ENCODE assay signal across 8 cellular contexts in genomic region chr4:111641813-111642579, GRCh38.
DNase-seq lines count a peak whose midpoint lies in the region; ATAC-seq, FAIRE-seq and TF ChIP-seq lines count a peak whose summit lies in the region.

No MANE protein-coding gene starts in this region.

- peaks cover 29% of the 10 kb centered on the region for H3K27me3 Mint-ChIP-seq in osteocyte (ENCODE audit: unreplicated experiment)

- no peaks in the 10 kb centered on the region for H3K4me1 Mint-ChIP-seq in osteocyte (ENCODE audit: unreplicated experiment)

- DNase-seq in DMS53 treated with DMSO at 0.1 percent for 48 hours (lab: John Stamatoyannopoulos, UW; ENCODE audit: unreplicated experiment) (peak; percentile 55), NCI-H2196 treated with DMSO at 0.1 percent for 48 hours (lab: John Stamatoyannopoulos, UW; ENCODE audit: unreplicated experiment) (peak; percentile 0), frontal cortex (ENCODE audit: low spot score in 2 of 2) (peak in 1 of 2 donors; percentile 25), osteocyte (ENCODE audit: extremely low spot score, unreplicated experiment) (no peak)
- DNase-seq in central memory CD4-positive, alpha-beta T cell: no peak

- peak; percentile 97 for FAIRE-seq in frontal cortex (lab: Jason Lieb, UNC)

- no peak overlapping the region for H3K4me3 Mint-ChIP-seq in osteocyte (ENCODE audit: unreplicated experiment)

- H3K36me3 Mint-ChIP-seq in osteocyte (ENCODE audit: unreplicated experiment): no peaks in the 10 kb centered on the region

- H3K27ac Mint-ChIP-seq in osteocyte (ENCODE audit: unreplicated experiment): no peak overlapping the region

- H3K9me3 Mint-ChIP-seq in osteocyte (ENCODE audit: unreplicated experiment): no peaks in the 10 kb centered on the region

- ATAC-seq in GM19328 (IDR thresholded peaks at IDR 0.05; ENCODE audit: unreplicated experiment): peak; percentile 97
- peak; percentile 99 for ATAC-seq in HG03159 (IDR thresholded peaks at IDR 0.05; ENCODE audit: unreplicated experiment)

- TF ChIP-seq CTCF in VCaP (conservative IDR thresholded peaks at IDR 0.05) (peak; percentile 93), osteocyte (IDR thresholded peaks at IDR 0.05) (peak; percentile 85)

- H3K27ac ChIP-seq in VCaP: no peak overlapping the region

Comparison
In these comparisons a context has a peak if more than half of its experiments do, and no peak if none do; other contexts are left out.
1. DNase-seq: peak in DMS53 treated with DMSO at 0.1 percent for 48 hours (single experiment) and NCI-H2196 treated with DMSO at 0.1 percent for 48 hours (single experiment); none in osteocyte (single experiment) and central memory CD4-positive, alpha-beta T cell (single experiment).